ENCODE assay signal across 10 cellular contexts in the genomic region with DNA sequence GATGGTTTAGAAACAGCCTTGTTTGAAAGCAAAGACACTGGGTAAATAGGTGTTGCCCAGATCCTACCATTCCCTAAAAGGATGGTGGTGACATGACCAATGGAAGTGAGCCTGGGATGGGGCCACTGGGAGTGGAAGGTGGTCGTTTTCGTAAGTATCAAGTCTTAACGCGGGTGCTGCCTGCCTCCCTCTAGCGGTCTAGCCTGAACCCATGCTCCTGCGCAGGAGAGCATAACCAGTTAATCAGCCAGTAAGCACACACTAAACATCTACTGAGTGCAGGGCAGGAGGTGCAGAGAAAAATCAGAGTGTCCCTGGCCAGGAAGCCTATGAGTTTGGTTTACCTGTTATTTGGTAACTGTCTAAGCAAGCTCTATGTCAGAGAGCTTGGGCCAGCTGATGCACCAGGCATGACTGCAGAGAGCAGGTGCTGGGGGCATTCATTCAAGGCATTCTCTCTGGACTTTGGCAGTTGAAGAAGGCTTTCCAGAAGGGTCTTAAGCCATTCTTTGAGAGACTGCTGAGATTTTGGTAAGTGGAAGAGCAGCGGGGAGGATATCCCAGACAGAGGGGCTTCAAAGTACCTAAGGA. TPM values are rescaled to one million over a fixed set of nuclear protein-coding genes. Genes with fewer than 3 reads are reported as not detected.
A peak's percentile ranks its signal among the peaks of the same experiment; 100 is the strongest.
DNase-seq lines count a peak whose midpoint lies in the region; ATAC-seq, FAIRE-seq and TF ChIP-seq lines count a peak whose summit lies in the region.
"Had no signal": no experiment of that assay in that cellular context is flagged by ENCODE, and none has a peak within 500 bp of the region (broad histone marks: within the 10 kb centered on the region; RNA-seq: fewer than 3 reads in every experiment).

No MANE protein-coding gene starts in this region.

- H3K36me3 ChIP-seq in OCI-LY1 (ENCODE audit: insufficient read depth, low read length): no peaks in the 10 kb centered on the region
- H3K36me3 ChIP-seq in endothelial cell of umbilical vein (ENCODE audit: control insufficient read depth in 2 of 2, extremely low read depth in 1 of 2, insufficient read depth in 2 of 2, low read length in 2 of 2): no peaks in the 10 kb centered on the region
- H3K36me3 ChIP-seq: BLaER1 had no signal

- no peaks in the 10 kb centered on the region for H3K9me2 ChIP-seq in OCI-LY1 (ENCODE audit: low read depth, low read length)

- H4K20me1 ChIP-seq in OCI-LY1 (ENCODE audit: insufficient read depth, low read length) (no peaks in the 10 kb centered on the region), endothelial cell of umbilical vein (replicated peaks; ENCODE audit: control insufficient read depth, extremely low read depth, insufficient read depth, low read length) (peaks cover 2% of the 10 kb centered on the region)
- H4K20me1 ChIP-seq: BLaER1 had no signal

- intact Hi-C loops in endothelial cell of umbilical vein (cut with micrococcal nuclease): no loop called here

- H2AFZ ChIP-seq in OCI-LY1 (ENCODE audit: low read length) (no peak overlapping the region), endothelial cell of umbilical vein (ENCODE audit: low read depth, low read length) (no peak overlapping the region)

- H3F3A ChIP-seq in OCI-LY1 (ENCODE audit: insufficient read depth, low read length): no peaks in the 10 kb centered on the region

- dilution Hi-C loops in endothelial cell of umbilical vein (cut with MboI; ENCODE audit: extremely low pct_ligation_motif_present, low sequenced_read_pairs): no loop called here

- no peaks in the 10 kb centered on the region for H3K9me3 Mint-ChIP-seq in neural crest cell

- TF ChIP-seq POLR2A in endothelial cell of umbilical vein (IDR thresholded peaks at IDR 0.05; ENCODE audit: low read depth, low read length): no peak

- TF ChIP-seq CTCF in OCI-LY1 (IDR thresholded peaks at IDR 0.05; ENCODE audit: low read length) (peak; percentile 98), endothelial cell of umbilical vein (IDR thresholded peaks at IDR 0.05; ENCODE audit: extremely low read depth in 1 of 2, insufficient read depth in 1 of 2, low read depth in 1 of 2, low read length in 2 of 2) (peak; percentile 35 to 73), neural crest cell (conservative IDR thresholded peaks at IDR 0.05) (peak; percentile 61)

- POLR2A ChIA-PET in endothelial cell of umbilical vein (lab: Charles Lee): no interaction called here

- no peaks in the 10 kb centered on the region for H3K9me1 ChIP-seq in endothelial cell of umbilical vein (replicated peaks; ENCODE audit: control insufficient read depth, extremely low read depth, insufficient read depth, low read length)

- no TSS peak for BruUV-seq in endothelial cell of umbilical vein (replicated peaks; lab: Mats Ljungman, UMichigan)

- H3K79me2 ChIP-seq in OCI-LY1 (ENCODE audit: insufficient read depth, low read length): no peaks in the 10 kb centered on the region
- H3K79me2 ChIP-seq in endothelial cell of umbilical vein (ENCODE audit: control insufficient read depth, insufficient read depth, low read length): no peaks in the 10 kb centered on the region

- no peak overlapping the region for H3K4me3 Mint-ChIP-seq in neural crest cell

- peaks cover 5% of the 10 kb centered on the region for H3K27me3 Mint-ChIP-seq in neural crest cell (ENCODE audit: low read depth)

- no peak overlapping the region for H3K27ac Mint-ChIP-seq in neural crest cell (ENCODE audit: unreplicated experiment)

- H3K27ac ChIP-seq in OCI-LY1 (ENCODE audit: low read depth, low read length, poor library complexity, severe bottlenecking): no peak overlapping the region
- H3K27ac ChIP-seq in endothelial cell of umbilical vein (ENCODE audit: insufficient read depth, low read depth, low read length): no peak overlapping the region
- H3K27ac ChIP-seq: BLaER1, SK-N-MC had no signal

- no peak for ATAC-seq in GM21528 (IDR thresholded peaks at IDR 0.05; ENCODE audit: low FRiP score, unreplicated experiment)

- H3K4me1 ChIP-seq in OCI-LY1 (ENCODE audit: insufficient read depth, low read length, severe bottlenecking) (no peaks in the 10 kb centered on the region), endothelial cell of umbilical vein (ENCODE audit: control insufficient read depth, extremely low read depth, insufficient read depth, low read length) (no peaks in the 10 kb centered on the region)
- H3K4me1 ChIP-seq: BLaER1 had no signal

- FAIRE-seq in endothelial cell of umbilical vein (lab: Jason Lieb, UNC): peak; percentile 40

- peak; percentile 3 for DNase-seq in DMS79 (lab: John Stamatoyannopoulos, UW)
- DNase-seq in DMS79 treated with DMSO at 0.1 percent for 48 hours (lab: John Stamatoyannopoulos, UW): no peak
- peak; percentile 46 for DNase-seq in endothelial cell of umbilical vein (ENCODE audit: low read depth, low spot score)
- peak; percentile 23 for DNase-seq in neural crest cell (ENCODE audit: low read depth, low spot score)
- DNase-seq in NOMO-1 treated with dmso at 0.1 percent for 144 hours (lab: John Stamatoyannopoulos, UW; ENCODE audit: unreplicated experiment): no peak
- no peak for DNase-seq in stimulated activated naive CD4-positive, alpha-beta T cell (lab: John Stamatoyannopoulos, UW)

- H3K36me3 Mint-ChIP-seq in neural crest cell (ENCODE audit: low read depth): no peaks in the 10 kb centered on the region

- H3K9me3 ChIP-seq in OCI-LY1 (ENCODE audit: low read length): no peaks in the 10 kb centered on the region
- no peaks in the 10 kb centered on the region for H3K9me3 ChIP-seq in endothelial cell of umbilical vein (replicated peaks; ENCODE audit: control insufficient read depth, insufficient read depth, low read length)
- H3K9me3 ChIP-seq: BLaER1 had no signal

- H3K4me2 ChIP-seq in OCI-LY1 (ENCODE audit: low read length) (no peak overlapping the region), endothelial cell of umbilical vein (ENCODE audit: insufficient read depth, low read length) (no peak overlapping the region)
- H3K4me2 ChIP-seq: BLaER1 had no signal

- H3K4me3 ChIP-seq in OCI-LY1 (ENCODE audit: low read depth, low read length, poor library complexity, severe bottlenecking): no peak overlapping the region
- H3K4me3 ChIP-seq in endothelial cell of umbilical vein (replicated peaks in 1 of 3; ENCODE audit: insufficient read depth in 1 of 3, low read depth in 1 of 3, low read length in 3 of 3): no peak overlapping the region
- H3K4me3 ChIP-seq: BLaER1, SK-N-MC had no signal

- H3K27me3 ChIP-seq in OCI-LY1 (ENCODE audit: insufficient read depth, low read length) (0 out of 2 replicates have a peak, but pooled peaks cover 3% of the 10 kb centered on the region), endothelial cell of umbilical vein (ENCODE audit: control insufficient read depth in 2 of 2, insufficient read depth in 2 of 2, low read length in 2 of 2) (peaks cover 2 to 8% of the 10 kb centered on the region in 2 experiments)
- H3K27me3 ChIP-seq: BLaER1 had no signal

- no peak overlapping the region for H3K9ac ChIP-seq in OCI-LY1 (ENCODE audit: low read length)
- no peak overlapping the region for H3K9ac ChIP-seq in endothelial cell of umbilical vein (replicated peaks; ENCODE audit: extremely low read depth, insufficient read depth, low read length)
- H3K9ac ChIP-seq: BLaER1 had no signal

- CTCF ChIA-PET in endothelial cell of umbilical vein (lab: Charles Lee): interaction anchor here (1.0 to 2.1 kb wide), 6 partner anchors 10 to 211 kb away, joined by 3 to 6 read pairs (median 3); no protein-coding TSS in a partner anchor

- H3K4me1 Mint-ChIP-seq in neural crest cell: peaks cover 11% of the 10 kb centered on the region

TF ChIP-seq in endothelial cell of umbilical vein, 7 proteins besides CTCF, POLR2A, EP300 and RAD21:
- no peak for TF ChIP-seq EZH2 (IDR thresholded peaks at IDR 0.05; ENCODE audit: borderline replicate concordance, low read depth, low read length, severe bottlenecking)
- TF ChIP-seq FOS (IDR thresholded peaks at IDR 0.05; ENCODE audit: borderline replicate concordance, insufficient read depth, low read length): no peak
- TF ChIP-seq MYC (IDR thresholded peaks at IDR 0.05; ENCODE audit: low read depth, low read length): no peak
- TF ChIP-seq, protein P1, sequence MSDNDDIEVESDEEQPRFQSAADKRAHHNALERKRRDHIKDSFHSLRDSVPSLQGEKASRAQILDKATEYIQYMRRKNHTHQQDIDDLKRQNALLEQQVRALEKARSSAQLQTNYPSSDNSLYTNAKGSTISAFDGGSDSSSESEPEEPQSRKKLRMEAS (IDR thresholded peaks at IDR 0.05; ENCODE audit: insufficient read depth, insufficient read length): no peak
- TF ChIP-seq GATA2 (IDR thresholded peaks at IDR 0.05; ENCODE audit: insufficient read depth, insufficient read length, low read depth, low read length): no peak
- TF ChIP-seq POLR2AphosphoS5 (IDR thresholded peaks at IDR 0.05; ENCODE audit: insufficient read depth, low read depth, low read length): no peak

RNA-seq across cellular contexts. Expression of a gene that starts 0.9 kb away (rescaled TPM):
- 2.1 and 3.6 TPM in 2 replicates for total RNA-seq in endothelial cell of umbilical vein
- 0.53 and 0.65 TPM in 2 replicates for polyA plus RNA-seq in endothelial cell of umbilical vein
- 0.13 and 0.47 TPM in 2 replicates for polyA plus RNA-seq in endothelial cell of umbilical vein (2011; cell fraction: cytosol; rRNA removed)
- 6.3 and 6.9 TPM in 2 replicates for polyA plus RNA-seq in endothelial cell of umbilical vein (2011; cell fraction: nucleus; rRNA removed)
- 0.62 and 0.68 TPM in 2 replicates for polyA plus RNA-seq in endothelial cell of umbilical vein (2012)
- 0.98 and 1.5 TPM in 2 replicates for polyA minus RNA-seq in endothelial cell of umbilical vein
- polyA minus RNA-seq in endothelial cell of umbilical vein (2011; cell fraction: cytosol; rRNA and poly(A)+ RNA removed): not detected
- 3.4 and 3.6 TPM in 2 replicates for polyA minus RNA-seq in endothelial cell of umbilical vein (2011; cell fraction: nucleus; rRNA and poly(A)+ RNA removed)
- 1.8 and 1.9 TPM in 2 replicates for total RNA-seq in neural crest cell

Comparison
In these comparisons a context has a peak if more than half of its experiments do, and no peak if none do; other contexts are left out.
1. DNase-seq: peak in DMS79 (single experiment), endothelial cell of umbilical vein (single experiment) and neural crest cell (single experiment); none in DMS79 treated with DMSO at 0.1 percent for 48 hours (single experiment), NOMO-1 treated with dmso at 0.1 percent for 144 hours (single experiment) and stimulated activated naive CD4-positive, alpha-beta T cell (0 of 6).
2. Peak in every context shown above with its lines, with median percentiles within 50 percentile points of each other: CTCF ChIP-seq.